Comparison of ENCODE assay signal across 22 cellular contexts in the genomic region with DNA sequence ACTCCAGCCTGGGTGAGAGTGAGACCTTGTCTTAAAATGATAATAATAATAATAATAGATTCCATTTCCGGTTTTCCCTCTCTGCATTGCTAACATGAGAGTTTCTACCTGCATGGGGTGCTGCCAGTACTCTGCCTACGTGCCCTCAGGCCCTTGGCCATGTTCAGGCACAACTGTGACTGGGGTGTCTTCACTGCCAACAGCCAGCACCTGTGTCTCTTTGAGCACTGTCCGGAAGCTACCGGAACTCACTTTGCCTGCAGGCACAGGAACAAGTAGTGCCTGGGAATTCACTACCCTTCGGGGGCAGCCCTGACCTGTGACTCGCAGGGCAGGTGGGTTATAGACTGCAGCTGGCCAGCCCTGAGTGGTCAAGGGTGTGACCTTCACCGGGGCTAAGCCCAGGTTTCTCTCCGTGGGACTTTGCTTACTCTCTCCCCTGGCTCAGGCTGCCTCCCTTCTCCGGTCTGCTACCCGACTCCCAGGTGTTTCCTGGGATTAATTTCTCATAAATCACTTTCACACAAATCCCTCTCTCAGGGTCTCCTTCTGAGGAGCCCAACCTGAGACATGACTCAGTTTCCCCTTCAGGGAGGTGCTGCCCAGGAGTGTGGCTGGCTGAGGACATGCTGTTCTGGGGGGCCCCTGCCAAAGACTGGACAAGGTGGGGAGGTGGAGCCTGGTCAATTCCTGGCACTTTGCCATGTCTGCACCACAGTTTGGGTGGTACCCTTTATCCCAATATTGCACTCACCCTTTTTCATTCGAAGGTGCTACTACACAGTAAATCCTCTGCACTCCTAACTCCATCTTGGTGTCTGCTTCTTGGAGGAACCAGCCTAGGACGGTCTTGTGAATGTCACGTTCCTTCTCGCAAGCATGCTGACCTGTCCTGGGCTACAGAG.
DNase-seq lines count a peak whose midpoint lies in the region; ATAC-seq and TF ChIP-seq lines count a peak whose summit lies in the region.
"Had no signal": no experiment of that assay in that cellular context is flagged by ENCODE, and none has a peak within 500 bp of the region (broad histone marks: within the 10 kb centered on the region; RNA-seq: fewer than 3 reads in every experiment).

No MANE protein-coding gene starts in this region.

- 45 to 59% (median 48%) methylated on average over 14 of the region's 14 CpGs for WGBS in psoas muscle, 3 donors

- H3K27ac ChIP-seq in RWPE2 (ENCODE audit: poor library complexity, severe bottlenecking) (no peak overlapping the region), foreskin keratinocyte (no peak overlapping the region), psoas muscle (no peak overlapping the region)
- H3K27ac ChIP-seq: HL-60, KMS-11 had no signal

- intact Hi-C loops in psoas muscle (cut with DNase I): no loop called here

- peak; percentile 40 for DNase-seq in NCI-H69 (lab: John Stamatoyannopoulos, UW)
- no peak for DNase-seq in RWPE2 (ENCODE audit: low spot score)
- no peak for DNase-seq in foreskin keratinocyte
- no peak for DNase-seq in psoas muscle
- DNase-seq in activated CD4-positive, alpha-beta T cell treated with anti-CD3 and anti-CD28 coated beads for 1 hour: no peak
- no peak for DNase-seq in NCI-H2196 (lab: John Stamatoyannopoulos, UW; ENCODE audit: unreplicated experiment)
- no peak for DNase-seq in hypothalamus (lab: John Stamatoyannopoulos, UW)
- DNase-seq: BE2C; CD4-positive, CD25-positive, alpha-beta regulatory T cell; COR-L47; DMS 273 treated with DMSO at 0.1 percent for 48 hours; DND-41; NCI-H1930; NCI-H2227 treated with DMSO at 0.1 percent for 48 hours; NCI-H510A treated with DMSO at 0.1 percent for 48 hours; NCI-H82; PC-3 had no signal

- H3K9me3 ChIP-seq in RWPE2 (ENCODE audit: severe bottlenecking): no peaks in the 10 kb centered on the region
- peaks cover 3% of the 10 kb centered on the region for H3K9me3 ChIP-seq in psoas muscle
- H3K9me3 ChIP-seq: BE2C had no signal

- ATAC-seq in RWPE2 (ENCODE audit: low read depth): peak; percentile 52; the same call in 2 of the 3 replicates
- ATAC-seq in foreskin keratinocyte: peak; percentile 41
- ATAC-seq in psoas muscle: peak; percentile 65 to 82 (median 75)
- ATAC-seq: GM12878, HCT116, PC-3, SK-N-SH treated with all-trans-retinoic acid at 6 μM for 48 hours had no signal

- H3K27me3 ChIP-seq in RWPE2 (ENCODE audit: insufficient read depth, poor library complexity, severe bottlenecking) (no peaks in the 10 kb centered on the region), foreskin keratinocyte (no peaks in the 10 kb centered on the region), psoas muscle (ENCODE audit: insufficient read depth in 3 of 3, low read length in 2 of 3) (no peaks in the 10 kb centered on the region)

- H3K4me1 ChIP-seq in RWPE2 (ENCODE audit: insufficient read depth, poor library complexity, severe bottlenecking) (no peaks in the 10 kb centered on the region), foreskin keratinocyte (no peaks in the 10 kb centered on the region), psoas muscle (no peaks in the 10 kb centered on the region)
- H3K4me1 ChIP-seq: BE2C had no signal

- H3K4me3 ChIP-seq in RWPE2 (ENCODE audit: severe bottlenecking) (no peak overlapping the region), psoas muscle (peak overlapping the region; percentile 9)
- H3K4me3 ChIP-seq: GM12878 had no signal

- H3K36me3 ChIP-seq in RWPE2 (ENCODE audit: low read depth): no peaks in the 10 kb centered on the region
- H3K36me3 ChIP-seq in psoas muscle (ENCODE audit: insufficient read depth in 1 of 2, low read depth in 1 of 2): no peaks in the 10 kb centered on the region
- H3K36me3 ChIP-seq: BE2C had no signal

- TF ChIP-seq CTCF in RWPE2 (IDR thresholded peaks at IDR 0.05; ENCODE audit: poor library complexity, severe bottlenecking): no peak
- TF ChIP-seq CTCF in foreskin keratinocyte (conservative IDR thresholded peaks at IDR 0.05): no peak
- TF ChIP-seq CTCF in psoas muscle (IDR thresholded peaks at IDR 0.05): no peak
